In genomic region chr17:40443196-40443987, GRCh38 we compare ENCODE assay signal across 1 cellular context.
TF ChIP-seq lines count a peak whose summit lies in the region.

Gene IGFBP4 (plus strand): TSS chr17:40443450. CDS start chr17:40443736, 286 bp downstream.

TF ChIP-seq in HepG2, 621 proteins besides CTCF, POLR2A, EP300 and RAD21 (continued from another document and continues in another):
- TF ChIP-seq ZBTB26 (CRISPR knock-in tag; IDR thresholded peaks at IDR 0.05; ENCODE audit: borderline replicate concordance) = peak; percentile 68; the same call in 1 of the 2 replicates
- TF ChIP-seq KDM6A (CRISPR knock-in tag; IDR thresholded peaks at IDR 0.05; ENCODE audit: low read depth) = no peak
- TF ChIP-seq CHCHD3 (CRISPR knock-in tag; IDR thresholded peaks at IDR 0.05) = peak; percentile 84; the same call in 1 of the 2 replicates
- TF ChIP-seq SNAPC4 (CRISPR knock-in tag; IDR thresholded peaks at IDR 0.05) = no peak
- TF ChIP-seq SAFB2 (CRISPR knock-in tag; IDR thresholded peaks at IDR 0.05; ENCODE audit: borderline replicate concordance, low read depth) = peak; percentile 63; the same call in 1 of the 2 replicates
- peak; percentile 96 for TF ChIP-seq ZNF589 (CRISPR knock-in tag; conservative IDR thresholded peaks at IDR 0.05)
- TF ChIP-seq YY1 (IDR thresholded peaks at IDR 0.05; ENCODE audit: insufficient read depth, insufficient replicate concordance, low read depth, low read length) = peak; percentile 74
- TF ChIP-seq ZNF18 (CRISPR knock-in tag; IDR thresholded peaks at IDR 0.05; ENCODE audit: insufficient replicate concordance) = no peak
- TF ChIP-seq DNMT1 (CRISPR knock-in tag; IDR thresholded peaks at IDR 0.05) = no peak; the same call in 1 of the 2 replicates
- no peak for TF ChIP-seq ZBTB21 (CRISPR knock-in tag; IDR thresholded peaks at IDR 0.05)
- no peak; the same call in 1 of the 2 replicates for TF ChIP-seq NCOA2 (CRISPR knock-in tag; IDR thresholded peaks at IDR 0.05)
- TF ChIP-seq ZNF629 (CRISPR knock-in tag; conservative IDR thresholded peaks at IDR 0.05) = no peak; the same call in 1 of the 2 replicates
- TF ChIP-seq THRA (CRISPR knock-in tag; IDR thresholded peaks at IDR 0.05; ENCODE audit: borderline replicate concordance) = peak; percentile 61; the same call in 1 of the 2 replicates
- no peak for TF ChIP-seq NFRKB (IDR thresholded peaks at IDR 0.05)
- TF ChIP-seq SMARCE1 (IDR thresholded peaks at IDR 0.05; ENCODE audit: borderline replicate concordance) = no peak
- no peak for TF ChIP-seq ZNF44 (CRISPR knock-in tag; IDR thresholded peaks at IDR 0.05)
- TF ChIP-seq SIN3A (IDR thresholded peaks at IDR 0.05; ENCODE audit: borderline replicate concordance, low read depth, low read length) = 0 out of 2 replicates have a peak, but pooled peaks have one; percentile 47
- TF ChIP-seq ZNF160 (CRISPR knock-in tag; IDR thresholded peaks at IDR 0.05) = peak; percentile 87; the same call in 1 of the 2 replicates
- no peak for TF ChIP-seq DDIT3 (CRISPR knock-in tag; IDR thresholded peaks at IDR 0.05)
- no peak for TF ChIP-seq RAD51 (IDR thresholded peaks at IDR 0.05; ENCODE audit: borderline replicate concordance)
- 0 out of 2 replicates have a peak, but pooled peaks have one; percentile 50 for TF ChIP-seq ZBTB1 (CRISPR knock-in tag; IDR thresholded peaks at IDR 0.05; ENCODE audit: borderline replicate concordance)
- peak; percentile 96 for TF ChIP-seq HOXA9 (CRISPR knock-in tag; IDR thresholded peaks at IDR 0.05; ENCODE audit: borderline replicate concordance)
- peak; percentile 95; the same call in 1 of the 2 replicates for TF ChIP-seq ZNF562 (CRISPR knock-in tag; IDR thresholded peaks at IDR 0.05; ENCODE audit: borderline replicate concordance)
- no peak for TF ChIP-seq FOXA1 (IDR thresholded peaks at IDR 0.05)
- no peak for TF ChIP-seq FOXA1 (CRISPR knock-in tag; IDR thresholded peaks at IDR 0.05)
- no peak for TF ChIP-seq MLXIP (CRISPR knock-in tag; IDR thresholded peaks at IDR 0.05; ENCODE audit: borderline replicate concordance)
- peak; percentile 92 for TF ChIP-seq ZNF776 (CRISPR knock-in tag; IDR thresholded peaks at IDR 0.05)
- no peak for TF ChIP-seq MTF2 (CRISPR knock-in tag; IDR thresholded peaks at IDR 0.05; ENCODE audit: borderline replicate concordance)
- no peak for TF ChIP-seq TBX3 (IDR thresholded peaks at IDR 0.05; ENCODE audit: borderline replicate concordance)
- peak; percentile 69; the same call in 1 of the 2 replicates for TF ChIP-seq ZNF83 (CRISPR knock-in tag; IDR thresholded peaks at IDR 0.05; ENCODE audit: borderline replicate concordance)
- peak; percentile 31 for TF ChIP-seq DRAP1 (CRISPR knock-in tag; IDR thresholded peaks at IDR 0.05)
- peak; percentile 75 for TF ChIP-seq HIVEP1 (CRISPR knock-in tag; IDR thresholded peaks at IDR 0.05)
- TF ChIP-seq ZNF614 (CRISPR knock-in tag; IDR thresholded peaks at IDR 0.05; ENCODE audit: borderline replicate concordance) = peak; percentile 75; the same call in 1 of the 2 replicates
- no peak for TF ChIP-seq BHLHE40 (IDR thresholded peaks at IDR 0.05; ENCODE audit: low read length)
- peak; percentile 34; the same call in 1 of the 2 replicates for TF ChIP-seq HMG20B (CRISPR knock-in tag; conservative IDR thresholded peaks at IDR 0.05)
- TF ChIP-seq ZBTB25 (CRISPR knock-in tag; IDR thresholded peaks at IDR 0.05) = no peak
- no peak for TF ChIP-seq ZNF17 (CRISPR knock-in tag; IDR thresholded peaks at IDR 0.05)
- 0 out of 2 replicates have a peak, but pooled peaks have one; percentile 63 for TF ChIP-seq E2F2 (CRISPR knock-in tag; IDR thresholded peaks at IDR 0.05; ENCODE audit: borderline replicate concordance)
- TF ChIP-seq LRRFIP1 (CRISPR knock-in tag; conservative IDR thresholded peaks at IDR 0.05) = no peak
- TF ChIP-seq FUBP1 (CRISPR knock-in tag; IDR thresholded peaks at IDR 0.05; ENCODE audit: borderline replicate concordance) = no peak
